8 cellular contexts compared by ENCODE assay signal in genomic region chr5:157718529-157718928, GRCh38. TPM values are rescaled to one million over a fixed set of nuclear protein-coding genes. Genes with fewer than 3 reads are reported as not detected.
DNase-seq lines count a peak whose midpoint lies in the region; ATAC-seq and TF ChIP-seq lines count a peak whose summit lies in the region.

No MANE protein-coding gene starts in this region.

- ATAC-seq in HG03354 (IDR thresholded peaks at IDR 0.05; ENCODE audit: poor library complexity, severe bottlenecking, unreplicated experiment): peak; percentile 74
- peak; percentile 82 to 89 for ATAC-seq in naive B cell (ENCODE audit: low read depth in 2 of 2)
- ATAC-seq in HG03159 (IDR thresholded peaks at IDR 0.05; ENCODE audit: unreplicated experiment): no peak

- no peak for TF ChIP-seq EP300 in esophagus muscularis mucosa (IDR thresholded peaks at IDR 0.05)

- H3K4me3 ChIP-seq in GM06990 (replicated peaks; ENCODE audit: low read depth, low read length) (no peak overlapping the region), esophagus muscularis mucosa (peak overlapping the region in 1 of 4 donors; percentile 22)

- peak; percentile 61 for TF ChIP-seq CTCF in AG09319 (IDR thresholded peaks at IDR 0.05; ENCODE audit: low read depth, low read length)
- TF ChIP-seq CTCF in GM06990 (IDR thresholded peaks at IDR 0.05; ENCODE audit: insufficient read depth, low read length, poor library complexity, severe bottlenecking): peak; percentile 45
- TF ChIP-seq CTCF in esophagus muscularis mucosa (IDR thresholded peaks at IDR 0.05): peak; percentile 60 to 75 (median 69)

- H3K9me3 ChIP-seq in esophagus muscularis mucosa: no peaks in the 10 kb centered on the region

- H3K27ac Mint-ChIP-seq in naive B cell: peak overlapping the region in 5 of 6 donors; percentile 31 to 92 (median 87)

- peaks cover 12 to 21% (median 18%) of the 10 kb centered on the region in 3 donors for H3K4me1 Mint-ChIP-seq in naive B cell

- no peak for TF ChIP-seq POLR2A in esophagus muscularis mucosa (IDR thresholded peaks at IDR 0.05; ENCODE audit: low read depth)

- peaks cover 0 to 6% of the 10 kb centered on the region in 2 donors for H3K36me3 Mint-ChIP-seq in naive B cell

- WGBS in esophagus muscularis mucosa: 0% methylated on average over 4 of the region's 4 CpGs

- peak; percentile 49 for DNase-seq in AG09319 (ENCODE audit: extremely low read depth, low read depth)
- DNase-seq in GM06990 (ENCODE audit: extremely low read depth, insufficient read length): no peak
- peak; percentile 62 for DNase-seq in SW480 (ENCODE audit: low spot score)
- DNase-seq in esophagus muscularis mucosa (ENCODE audit: extremely low spot score): no peak
- peak; percentile 53 for DNase-seq in naive B cell
- DNase-seq in NCI-H146 (lab: John Stamatoyannopoulos, UW): no peak

- H3K4me3 Mint-ChIP-seq in naive B cell: peak overlapping the region in 4 of 8 donors; percentile 12 to 55 (median 44)

- H3K27me3 ChIP-seq in GM06990 (replicated peaks; ENCODE audit: control insufficient read depth, insufficient read depth, low read length) (no peaks in the 10 kb centered on the region), esophagus muscularis mucosa (no peaks in the 10 kb centered on the region)

- H3K27ac ChIP-seq in esophagus muscularis mucosa (replicated peaks in 1 of 4): peak overlapping the region in 1 of 4 donors; percentile 10

- peaks cover 8 to 17% (median 12%) of the 10 kb centered on the region in 4 donors for H3K4me1 ChIP-seq in esophagus muscularis mucosa

- intact Hi-C loops in esophagus muscularis mucosa (cut with DNase I): loop anchor here (2.0 to 10.0 kb wide), 5 partner anchors 46 to 391 kb away; partner anchors contain the start of genes ADAM19 and C5orf52

- H3K9me3 Mint-ChIP-seq in naive B cell: peaks cover 0 to 6% (median 0%) of the 10 kb centered on the region in 7 donors

- H3K36me3 ChIP-seq in GM06990 (ENCODE audit: control insufficient read depth, insufficient read depth, low read length) (no peaks in the 10 kb centered on the region), esophagus muscularis mucosa (no peaks in the 10 kb centered on the region)

- no peaks in the 10 kb centered on the region for H3K27me3 Mint-ChIP-seq in naive B cell

RNA-seq across cellular contexts. Expression of gene THG1L, which starts 12.7 kb away (rescaled TPM):
- total RNA-seq in esophagus muscularis mucosa: 10 to 100 TPM; 14.1 to 22.7 (median 20.7) TPM
- 1 to 10 TPM; 3.8 to 8.4 (median 5.6) TPM for polyA plus RNA-seq in naive B cell (ENCODE audit: low read depth in 6 of 6)

RNA-seq across cellular contexts. Expression of gene LSM11, which starts 25.0 kb away (rescaled TPM):
- 10 to 100 TPM; 22.4 to 53.7 (median 33.7) TPM for total RNA-seq in esophagus muscularis mucosa
- polyA plus RNA-seq in naive B cell (ENCODE audit: low read depth in 6 of 6): under 1 TPM in 5 of 6 donors, not detected in 1; 0.27 to 0.69 (median 0.28) TPM

RNA-seq across cellular contexts. Expression of gene C5orf52, which starts 47.2 kb away (rescaled TPM):
- total RNA-seq in esophagus muscularis mucosa: not detected
- polyA plus RNA-seq in naive B cell (ENCODE audit: low read depth in 6 of 6): not detected

Comparison
In these comparisons a context has a peak if more than half of its experiments do, and no peak if none do; other contexts are left out.
1. DNase-seq: peak in AG09319 (single experiment), SW480 (single experiment) and naive B cell (single experiment); none in GM06990 (single experiment), esophagus muscularis mucosa (single experiment) and NCI-H146 (single experiment).
2. Peak in every context shown above with its lines, with median percentiles within 50 percentile points of each other: CTCF ChIP-seq.